In the genomic region with DNA sequence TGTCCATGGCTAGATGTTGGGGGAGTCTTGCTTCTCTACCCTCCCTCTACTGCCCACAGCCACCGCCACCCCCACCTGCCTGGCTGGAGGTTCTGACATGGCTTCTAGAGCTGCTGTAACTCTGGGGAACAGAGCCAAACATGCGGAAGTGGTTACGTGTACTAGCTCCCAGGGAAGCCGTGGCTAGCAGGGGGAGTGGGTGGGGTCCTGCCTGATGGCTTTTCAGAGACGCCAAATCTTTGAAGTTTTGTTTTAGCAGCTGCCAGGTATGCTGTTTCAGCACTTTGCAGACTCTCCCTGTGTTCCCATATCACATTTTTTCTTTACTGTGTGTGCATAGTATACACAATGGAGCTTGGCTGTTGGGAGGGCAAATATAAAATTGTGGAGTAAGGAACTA, we compare ENCODE assay signal across 8 cellular contexts.
DNase-seq lines count a peak whose midpoint lies in the region; ATAC-seq and TF ChIP-seq lines count a peak whose summit lies in the region.

No MANE protein-coding gene starts in this region.

- H3K9ac ChIP-seq in mucosa of rectum (ENCODE audit: low read depth in 1 of 2, low read length in 2 of 2) = peak overlapping the region in 1 of 2 donors; percentile 18

- no peak for ATAC-seq in HG03139 (IDR thresholded peaks at IDR 0.05; ENCODE audit: unreplicated experiment)
- ATAC-seq in HG03280 (IDR thresholded peaks at IDR 0.05; ENCODE audit: unreplicated experiment) = no peak

- CTCF ChIA-PET in HEK293 (lab: Yijun Ruan, JAX) = interaction anchor here (0.6 to 1.2 kb wide), 2 partner anchors 35 to 120 kb away, joined by 4 to 5 read pairs; no protein-coding TSS in a partner anchor
- CTCF ChIA-PET in RWPE1 (lab: Yijun Ruan, JAX) = interaction anchor here (0.6 kb wide), 2 partner anchors 114 to 136 kb away, joined by 3 to 4 read pairs; no protein-coding TSS in a partner anchor

- POLR2A ChIA-PET in HEK293 (lab: Yijun Ruan, JAX) (no interaction called here), RWPE1 (lab: Yijun Ruan, JAX; ENCODE audit: low non-redundant PET) (no interaction called here)

- H3K4me3 ChIP-seq in HEK293 (ENCODE audit: low read depth, low read length) (no peak overlapping the region), mucosa of rectum (ENCODE audit: low read length in 2 of 2) (peak overlapping the region in 1 of 2 donors; percentile 38)

- H3K4me1 ChIP-seq in HEK293 (ENCODE audit: control insufficient read depth, insufficient read depth, low read length) = peaks cover 21% of the 10 kb centered on the region
- H3K4me1 ChIP-seq in mucosa of rectum (ENCODE audit: control insufficient read depth in 2 of 2, insufficient read depth in 2 of 2, low read length in 2 of 2) = peaks cover 0 to 15% of the 10 kb centered on the region in 2 donors

- H3K27ac ChIP-seq in HEK293 (ENCODE audit: extremely low read depth, low read depth, low read length) (no peak overlapping the region), RWPE1 (peak overlapping the region; percentile 50; the same call in 1 of the 2 replicates), mucosa of rectum (ENCODE audit: low read depth in 2 of 2, low read length in 2 of 2) (peak overlapping the region; percentile 53 to 60)

- DNase-seq in RWPE1 (ENCODE audit: low spot score) (no peak), astrocyte of the hippocampus (ENCODE audit: low read depth, low spot score) (peak; percentile 91), ecto neural progenitor cell (ENCODE audit: low spot score) (no peak), NCI-H2227 (lab: John Stamatoyannopoulos, UW; ENCODE audit: unreplicated experiment) (no peak)

- H3K27me3 ChIP-seq in mucosa of rectum (ENCODE audit: control insufficient read depth in 2 of 2, insufficient read depth in 2 of 2, low read length in 2 of 2) = no peaks in the 10 kb centered on the region

- no peaks in the 10 kb centered on the region; a peak in 1 of 3 replicates for H3K36me3 ChIP-seq in HEK293 (ENCODE audit: control insufficient read depth in 2 of 2, insufficient read depth in 1 of 2, low read length in 2 of 2)
- H3K36me3 ChIP-seq in mucosa of rectum (ENCODE audit: control insufficient read depth in 2 of 2, insufficient read depth in 2 of 2, low read length in 2 of 2) = no peaks in the 10 kb centered on the region

- TF ChIP-seq CTCF in HEK293 (tag by site-specific recombination; IDR thresholded peaks at IDR 0.05) (no peak), RWPE1 (conservative IDR thresholded peaks at IDR 0.05; ENCODE audit: low read depth) (no peak)

- no peaks in the 10 kb centered on the region for H3K9me3 ChIP-seq in HEK293 (ENCODE audit: control insufficient read depth, insufficient read depth, low read depth, low read length)
- H3K9me3 ChIP-seq in mucosa of rectum (ENCODE audit: control insufficient read depth in 2 of 2, low read length in 2 of 2) = no peaks in the 10 kb centered on the region

TF ChIP-seq in HEK293, 187 proteins besides CTCF, POLR2A, EP300 and RAD21:
- TF ChIP-seq GLIS1 (tag by site-specific recombination; IDR thresholded peaks at IDR 0.05) = peak; percentile 45; the same call in 1 of the 2 replicates
- no peak for TF ChIP-seq ZNF239 (tag by site-specific recombination; IDR thresholded peaks at IDR 0.05)
- TF ChIP-seq, protein P1, sequence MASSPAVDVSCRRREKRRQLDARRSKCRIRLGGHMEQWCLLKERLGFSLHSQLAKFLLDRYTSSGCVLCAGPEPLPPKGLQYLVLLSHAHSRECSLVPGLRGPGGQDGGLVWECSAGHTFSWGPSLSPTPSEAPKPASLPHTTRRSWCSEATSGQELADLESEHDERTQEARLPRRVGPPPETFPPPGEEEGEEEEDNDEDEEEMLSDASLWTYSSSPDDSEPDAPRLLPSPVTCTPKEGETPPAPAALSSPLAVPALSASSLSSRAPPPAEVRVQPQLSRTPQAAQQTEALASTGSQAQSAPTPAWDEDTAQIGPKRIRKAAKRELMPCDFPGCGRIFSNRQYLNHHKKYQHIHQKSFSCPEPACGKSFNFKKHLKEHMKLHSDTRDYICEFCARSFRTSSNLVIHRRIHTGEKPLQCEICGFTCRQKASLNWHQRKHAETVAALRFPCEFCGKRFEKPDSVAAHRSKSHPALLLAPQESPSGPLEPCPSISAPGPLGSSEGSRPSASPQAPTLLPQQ (tag by site-specific recombination; IDR thresholded peaks at IDR 0.05) = no peak
- TF ChIP-seq ZBTB48 (tag by site-specific recombination; IDR thresholded peaks at IDR 0.05) = peak; percentile 83
- peak; percentile 71 for TF ChIP-seq ZFHX2 (tag by site-specific recombination; conservative IDR thresholded peaks at IDR 0.05)
